In the genomic region with DNA sequence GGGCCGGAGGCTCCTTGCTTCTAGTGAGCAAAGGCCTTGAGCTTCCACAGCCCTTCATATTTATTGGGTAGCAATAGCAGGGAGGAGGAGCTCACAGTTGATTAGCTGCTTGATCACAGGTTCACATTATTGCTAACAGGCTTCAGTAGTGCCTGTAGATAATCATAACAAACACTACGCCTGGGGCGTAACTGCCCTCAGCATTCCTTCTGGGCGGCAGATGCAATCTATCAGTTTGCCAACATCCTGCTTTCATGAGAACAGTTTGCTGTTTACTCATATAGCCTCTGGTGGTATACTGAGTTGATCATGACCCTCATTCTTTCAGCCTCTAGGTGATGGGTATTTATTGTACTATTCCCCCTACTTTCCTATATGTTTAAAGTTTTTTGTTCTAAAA, we compare ENCODE assay signal across 27 cellular contexts.
"Had no signal": no experiment of that assay in that cellular context is flagged by ENCODE, and none has a peak within 500 bp of the region (broad histone marks: within the 10 kb centered on the region; RNA-seq: fewer than 3 reads in every experiment).

No MANE protein-coding gene starts in this region.

- H3K9ac ChIP-seq: neural progenitor cell, parathyroid adenoma had no signal

- DNase-seq: natural killer cell; occipital lobe; ovary; posterior cingulate gyrus; psoas muscle; right cardiac atrium; right lobe of liver; sigmoid colon; small intestine; stimulated activated CD4-positive, alpha-beta T cell treated with anti-CD3 and anti-CD28 coated beads, Interleukin-15, amount 100 ng/mL, for 24 hours; stimulated activated CD4-positive, alpha-beta T cell treated with anti-CD3 and anti-CD28 coated beads, Interleukin-2, amount 100 ng/mL, for 24 hours; stimulated activated CD4-positive, alpha-beta T cell treated with anti-CD3 and anti-CD28 coated beads, Interleukin-2, amount 100 ng/mL, for 48 hours; stimulated activated CD4-positive, alpha-beta T cell treated with anti-CD3 and anti-CD28 coated beads, Interleukin-4, amount 100 ng/mL, for 24 hours; stimulated activated naive B cell treated with anti-CD40 and anti-IgM and Interleukin-4, amounts not matched to agents 10 μg/mL and 1 μg/mL and 100 μg/mL, for 72 hours; stimulated activated naive CD4-positive, alpha-beta T cell treated with Interleukin-2 at 50 U/mL for 16 hours; stomach; thyroid gland; upper lobe of left lung had no signal

- H3K36me3 Mint-ChIP-seq: natural killer cell; neural progenitor cell; stimulated activated effector memory CD8-positive, alpha-beta T cell treated with anti-CD3 and anti-CD28 coated beads, Interleukin-12 subunit alpha, Interleukin-12 subunit beta, amount 100 ng/mL, for 72 hours; stimulated activated naive B cell treated with anti-CD40 and anti-IgM and Interleukin-4, amounts not matched to agents 10 μg/mL and 1 μg/mL and 100 μg/mL, for 72 hours had no signal

- H2AFZ ChIP-seq: neural progenitor cell, parathyroid adenoma had no signal

- H3K4me3 ChIP-seq: neural progenitor cell, ovary, psoas muscle, right lobe of liver, sigmoid colon, stomach, thoracic aorta, thyroid gland, tibial nerve, upper lobe of left lung, vagina had no signal

- ATAC-seq: natural killer cell; psoas muscle; right lobe of liver; stimulated activated effector memory CD8-positive, alpha-beta T cell treated with anti-CD3 and anti-CD28 coated beads, Interleukin-12 subunit alpha, Interleukin-12 subunit beta, amount 100 ng/mL, for 72 hours; stimulated activated naive B cell treated with anti-CD40 and anti-IgM and Interleukin-4, amounts not matched to agents 10 μg/mL and 1 μg/mL and 100 μg/mL, for 72 hours had no signal

- H3K4me2 ChIP-seq: neural progenitor cell had no signal

- H3K27ac Mint-ChIP-seq: natural killer cell; nephron; progenitor cell of endocrine pancreas; stimulated activated effector memory CD8-positive, alpha-beta T cell treated with anti-CD3 and anti-CD28 coated beads, Interleukin-12 subunit alpha, Interleukin-12 subunit beta, amount 100 ng/mL, for 72 hours; stimulated activated naive B cell treated with anti-CD40 and anti-IgM and Interleukin-4, amounts not matched to agents 10 μg/mL and 1 μg/mL and 100 μg/mL, for 72 hours; stimulated activated naive CD8-positive, alpha-beta T cell treated with anti-CD3 and anti-CD28 coated beads, Interleukin-15, Interleukin-2, amounts not matched to agents 100 ng/mL and 50 ng/mL, for 24 hours had no signal

- H3K9me3 Mint-ChIP-seq: natural killer cell; stimulated activated effector memory CD8-positive, alpha-beta T cell treated with anti-CD3 and anti-CD28 coated beads, Interleukin-12 subunit alpha, Interleukin-12 subunit beta, amount 100 ng/mL, for 72 hours had no signal

- H3K9me3 ChIP-seq: ovary, psoas muscle, right lobe of liver, sigmoid colon, thoracic aorta, thyroid gland, upper lobe of left lung, vagina had no signal

- H3K4me1 Mint-ChIP-seq: natural killer cell; nephron; stimulated activated effector memory CD8-positive, alpha-beta T cell treated with anti-CD3 and anti-CD28 coated beads, Interleukin-12 subunit alpha, Interleukin-12 subunit beta, amount 100 ng/mL, for 72 hours; stimulated activated naive B cell treated with anti-CD40 and anti-IgM and Interleukin-4, amounts not matched to agents 10 μg/mL and 1 μg/mL and 100 μg/mL, for 72 hours had no signal

- H3K4me3 Mint-ChIP-seq: natural killer cell; nephron; neural progenitor cell; stimulated activated effector memory CD8-positive, alpha-beta T cell treated with anti-CD3 and anti-CD28 coated beads, Interleukin-12 subunit alpha, Interleukin-12 subunit beta, amount 100 ng/mL, for 72 hours; stimulated activated naive B cell treated with anti-CD40 and anti-IgM and Interleukin-4, amounts not matched to agents 10 μg/mL and 1 μg/mL and 100 μg/mL, for 72 hours; stimulated activated naive CD8-positive, alpha-beta T cell treated with anti-CD3 and anti-CD28 coated beads, Interleukin-15, Interleukin-2, amounts not matched to agents 100 ng/mL and 50 ng/mL, for 24 hours had no signal

- H3K27me3 ChIP-seq: neural progenitor cell, ovary, right lobe of liver, thyroid gland, tibial nerve, upper lobe of left lung, vagina had no signal

- H3K4me1 ChIP-seq: neural progenitor cell, parathyroid adenoma, psoas muscle, right lobe of liver, sigmoid colon, stomach, thyroid gland, tibial nerve, upper lobe of left lung, vagina had no signal

- H3K27ac ChIP-seq: neural progenitor cell, ovary, parathyroid adenoma, psoas muscle, right lobe of liver, sigmoid colon, stomach, thoracic aorta, thyroid gland, tibial nerve, upper lobe of left lung, vagina had no signal

- H3K36me3 ChIP-seq: neural progenitor cell, ovary, right lobe of liver, sigmoid colon, stomach, thoracic aorta, thyroid gland, tibial nerve, upper lobe of left lung, vagina had no signal

- H3K79me2 ChIP-seq: parathyroid adenoma had no signal
